Comparison of ENCODE assay signal across 9 cellular contexts in the genomic region with DNA sequence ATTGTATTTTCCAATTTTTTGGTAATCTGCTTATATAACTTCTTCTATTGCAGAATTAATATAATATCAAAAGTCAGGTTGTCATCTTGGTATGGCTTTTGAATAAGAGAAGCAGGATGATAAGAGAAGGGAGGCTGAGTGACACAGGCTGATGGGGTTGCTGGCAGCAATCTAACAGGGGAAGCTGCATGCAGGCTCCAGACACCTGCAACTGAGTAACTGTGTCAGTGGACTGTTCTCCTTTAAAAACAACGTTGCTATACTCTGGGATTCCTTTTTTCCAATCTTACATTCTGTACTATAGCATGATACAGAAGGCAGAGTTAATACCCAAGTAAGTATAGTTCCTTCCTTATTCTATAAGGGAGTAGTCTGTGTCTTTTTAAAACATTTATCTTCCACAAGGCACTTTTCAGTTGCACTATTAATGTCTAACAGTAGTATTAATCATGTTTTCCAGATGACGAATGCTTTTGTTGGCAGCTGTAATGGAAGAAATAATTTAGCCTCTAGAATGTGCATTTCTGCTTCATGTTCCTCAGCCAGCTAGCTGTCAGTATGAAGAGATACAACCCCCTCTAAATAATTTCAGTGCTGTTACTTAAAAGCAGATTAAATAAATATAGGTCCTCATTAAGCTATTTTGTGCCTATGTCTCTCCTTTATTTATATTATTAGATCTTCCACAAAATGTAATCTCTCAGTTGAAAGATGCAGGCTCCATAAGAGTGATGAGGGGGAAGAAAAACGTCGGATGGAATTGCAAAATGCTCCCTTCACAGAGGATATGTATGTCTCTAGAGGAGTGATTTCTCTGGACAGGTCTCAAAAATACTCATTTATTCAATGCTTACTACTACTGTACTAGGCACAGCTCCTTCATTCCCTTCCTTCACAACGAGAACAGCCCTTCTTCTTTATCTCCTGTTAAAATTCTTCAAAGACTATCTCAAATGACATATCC. TPM values are rescaled to one million over a fixed set of nuclear protein-coding genes. Genes with fewer than 3 reads are reported as not detected.
DNase-seq lines count a peak whose midpoint lies in the region; ATAC-seq, FAIRE-seq and TF ChIP-seq lines count a peak whose summit lies in the region.
"Had no signal": no experiment of that assay in that cellular context is flagged by ENCODE, and none has a peak within 500 bp of the region (broad histone marks: within the 10 kb centered on the region; RNA-seq: fewer than 3 reads in every experiment).

No MANE protein-coding gene starts in this region.

- DNase-seq in H54 (ENCODE audit: insufficient read length, low spot score): no peak
- peak; percentile 64 for DNase-seq in astrocyte of the hippocampus (ENCODE audit: low read depth, low spot score)
- peak in 4 of 5 donors; percentile 33 to 61 (median 46) for DNase-seq in heart left ventricle
- DNase-seq in sigmoid colon: no peak
- no peak for DNase-seq in HPDE6-E6E7 (ENCODE audit: extremely low spot score)
- DNase-seq in NCI-H1092 treated with DMSO at 0.1 percent for 48 hours (lab: John Stamatoyannopoulos, UW): no peak
- DNase-seq in testis: no peak
- DNase-seq: NCI-H1436 had no signal

- H3K4me1 ChIP-seq in heart left ventricle (peaks cover 3 to 48% (median 39%) of the 10 kb centered on the region in 12 donors), sigmoid colon (peaks cover 0 to 25% (median 24%) of the 10 kb centered on the region in 4 donors), testis (peaks cover 17% of the 10 kb centered on the region)

- H3K36me3 ChIP-seq in heart left ventricle (peaks cover 0 to 25% (median 10%) of the 10 kb centered on the region in 9 donors), sigmoid colon (peaks cover 0 to 14% (median 0%) of the 10 kb centered on the region in 4 donors), testis (ENCODE audit: low read depth, missing control alignments) (no peaks in the 10 kb centered on the region)

- ATAC-seq in heart left ventricle (peak; percentile 75 to 89 (median 86)), HG02884 (IDR thresholded peaks at IDR 0.05; ENCODE audit: unreplicated experiment) (no peak)

- TF ChIP-seq POLR2A in H54 (IDR thresholded peaks at IDR 0.05; ENCODE audit: low read depth, low read length) (no peak), heart left ventricle (IDR thresholded peaks at IDR 0.05) (no peak), sigmoid colon (IDR thresholded peaks at IDR 0.05) (no peak), testis (IDR thresholded peaks at IDR 0.05) (no peak)

- H3K9me3 ChIP-seq in heart left ventricle: no peaks in the 10 kb centered on the region
- H3K9me3 ChIP-seq in sigmoid colon: no peaks in the 10 kb centered on the region
- no peaks in the 10 kb centered on the region for H3K9me3 ChIP-seq in testis

- H3K27me3 ChIP-seq in heart left ventricle (no peaks in the 10 kb centered on the region), sigmoid colon (no peaks in the 10 kb centered on the region), testis (no peaks in the 10 kb centered on the region)

- H3K4me3 ChIP-seq in heart left ventricle (no peak overlapping the region), sigmoid colon (no peak overlapping the region), testis (no peak overlapping the region)

- peak overlapping the region; percentile 25 to 79 (median 62) for H3K27ac ChIP-seq in heart left ventricle
- peak overlapping the region in 3 of 4 donors; percentile 25 to 51 (median 36) for H3K27ac ChIP-seq in sigmoid colon
- no peak overlapping the region for H3K27ac ChIP-seq in testis

- peak; percentile 36 for FAIRE-seq in H54 (lab: Jason Lieb, UNC)

- TF ChIP-seq CTCF in heart left ventricle (IDR thresholded peaks at IDR 0.05): no peak
- no peak for TF ChIP-seq CTCF in sigmoid colon (IDR thresholded peaks at IDR 0.05)
- TF ChIP-seq CTCF in testis (IDR thresholded peaks at IDR 0.05): no peak

- intact Hi-C loops in heart left ventricle (cut with DNase I): loop anchor here in 1 of 10 donors (5.0 kb wide), 1 partner anchor 277 kb away; a partner anchor contains a TSS
- intact Hi-C loops in sigmoid colon (cut with DNase I): no loop called here
- intact Hi-C loops in testis (cut with DNase I; ENCODE audit: low total_unique reads): no loop called here

- 15 to 20% (median 19%) methylated on average over 5 of the region's 5 CpGs for WGBS in heart left ventricle, 4 donors
- 65 to 74% methylated on average over 5 of the region's 5 CpGs for WGBS in sigmoid colon, 2 donors
- WGBS in testis, 2 donors: 26 to 40% methylated on average over 5 of the region's 5 CpGs

- no peak for TF ChIP-seq EP300 in sigmoid colon (IDR thresholded peaks at IDR 0.05)

RNA-seq across cellular contexts. Expression of a gene that starts 50.8 kb away (rescaled TPM):
- total RNA-seq in heart left ventricle (10 to 100 TPM in 7 of 9 donors, 1 to 10 TPM in 2; 6.0 to 28.9 (median 13.2) TPM), sigmoid colon (10 to 100 TPM; 16.8 to 36.8 (median 20.2) TPM), testis (10 to 100 TPM; 33.8 to 39.5 TPM)
- polyA plus RNA-seq in heart left ventricle (10 to 100 TPM in 1 of 2 donors, 1 to 10 TPM in 1; 8.3 to 24.2 TPM), sigmoid colon (10 to 100 TPM in 1 of 3 donors, 1 to 10 TPM in 2; 4.6 to 47.7 (median 9.6) TPM), testis (ENCODE audit: insufficient read depth, low read depth, low replicate concordance) (16.2 TPM)

Comparison
In these comparisons a context has a peak if more than half of its experiments do, and no peak if none do; other contexts are left out.
1. DNase-seq: peak in astrocyte of the hippocampus (single experiment) and heart left ventricle (4 of 5); none in H54 (single experiment), sigmoid colon (single experiment), HPDE6-E6E7 (single experiment), NCI-H1092 treated with DMSO at 0.1 percent for 48 hours (single experiment) and testis (single experiment).
2. H3K27ac ChIP-seq: peak in heart left ventricle (12 of 12) and sigmoid colon (3 of 4); none in testis (0 of 2).